In the genomic region with DNA sequence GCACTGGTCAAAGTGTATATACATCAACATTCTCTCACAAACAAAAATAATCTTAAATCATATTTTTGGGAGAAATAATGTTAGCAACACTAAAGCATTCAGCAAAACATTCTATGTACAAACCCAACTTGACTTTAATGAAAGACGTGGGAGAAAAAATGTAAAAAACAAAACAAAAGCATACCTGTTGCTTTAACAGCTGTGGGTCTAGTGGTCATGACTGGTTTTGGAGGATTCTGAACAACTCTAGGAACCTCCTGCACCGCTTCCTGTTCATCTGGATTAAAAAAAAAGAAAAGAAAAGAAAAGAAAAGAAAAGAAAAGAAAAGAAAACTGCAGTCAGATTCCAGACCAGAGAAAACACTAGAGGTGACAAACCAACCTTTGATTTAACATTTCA, we compare ENCODE assay signal across 1 cellular context.
A peak's percentile ranks its signal among the peaks of the same experiment; 100 is the strongest.
TF ChIP-seq lines count a peak whose summit lies in the region.

No MANE protein-coding gene starts in this region.

TF ChIP-seq in K562, 482 proteins besides CTCF, POLR2A, EP300 and RAD21:
- TF ChIP-seq HNRNPLL (IDR thresholded peaks at IDR 0.05; ENCODE audit: low read depth, low read length, poor library complexity, severe bottlenecking) (no peak), NKRF (IDR thresholded peaks at IDR 0.05; ENCODE audit: borderline replicate concordance) (0 out of 2 replicates have a peak, but pooled peaks have one; percentile 13), KAT7 (CRISPR knock-in tag; IDR thresholded peaks at IDR 0.05; ENCODE audit: borderline replicate concordance) (no peak), SUPT5H (IDR thresholded peaks at IDR 0.05) (peak; percentile 26; the same call in 1 of the 2 replicates), ZNF224 (CRISPR knock-in tag; IDR thresholded peaks at IDR 0.05) (no peak), HES1 (IDR thresholded peaks at IDR 0.05; ENCODE audit: low read depth) (no peak), RHOXF2B (CRISPR knock-in tag; conservative IDR thresholded peaks at IDR 0.05) (no peak), FOXJ2 (tag; IDR thresholded peaks at IDR 0.05) (no peak), FUS (optimal IDR thresholded peaks at IDR 0.05; ENCODE audit: low read depth, low read length) (no peak), WHSC1 (IDR thresholded peaks at IDR 0.05; ENCODE audit: low read length) (no peak)
- TF ChIP-seq, protein P1, sequence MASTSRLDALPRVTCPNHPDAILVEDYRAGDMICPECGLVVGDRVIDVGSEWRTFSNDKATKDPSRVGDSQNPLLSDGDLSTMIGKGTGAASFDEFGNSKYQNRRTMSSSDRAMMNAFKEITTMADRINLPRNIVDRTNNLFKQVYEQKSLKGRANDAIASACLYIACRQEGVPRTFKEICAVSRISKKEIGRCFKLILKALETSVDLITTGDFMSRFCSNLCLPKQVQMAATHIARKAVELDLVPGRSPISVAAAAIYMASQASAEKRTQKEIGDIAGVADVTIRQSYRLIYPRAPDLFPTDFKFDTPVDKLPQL (IDR thresholded peaks at IDR 0.05; ENCODE audit: extremely low read depth, insufficient read length): no peak
